Comparison of ENCODE assay signal across 10 cellular contexts in the genomic region with DNA sequence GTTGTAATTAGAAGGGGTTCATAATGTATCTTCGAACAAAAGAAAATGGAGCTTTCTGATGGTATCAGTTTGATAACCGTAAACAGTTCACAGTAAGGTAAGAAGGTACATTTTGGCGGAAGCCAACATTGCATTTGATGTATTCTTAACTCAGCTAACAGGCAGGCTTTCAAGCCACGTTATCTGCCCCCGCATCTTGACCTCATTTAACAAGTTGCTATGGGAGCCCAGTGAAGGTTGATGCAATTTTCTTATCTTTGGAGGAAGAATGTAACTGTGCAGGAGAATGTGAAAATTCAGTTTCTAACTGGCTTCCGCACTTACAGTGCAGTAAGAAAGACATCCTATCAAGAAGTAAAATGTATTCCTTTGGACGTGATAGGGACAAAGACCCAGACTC.
DNase-seq lines count a peak whose midpoint lies in the region; ATAC-seq and TF ChIP-seq lines count a peak whose summit lies in the region.
"Had no signal": no experiment of that assay in that cellular context is flagged by ENCODE, and none has a peak within 500 bp of the region (broad histone marks: within the 10 kb centered on the region; RNA-seq: fewer than 3 reads in every experiment).

No MANE protein-coding gene starts in this region.

- no peak for TF ChIP-seq POLR2A in gastroesophageal sphincter (IDR thresholded peaks at IDR 0.05)

- no peak for TF ChIP-seq CTCF in osteoblast (IDR thresholded peaks at IDR 0.05; ENCODE audit: extremely low read depth, low read depth, low read length)
- TF ChIP-seq CTCF in gastroesophageal sphincter (IDR thresholded peaks at IDR 0.05) = no peak

- no peak overlapping the region for H3K4me3 ChIP-seq in osteoblast (ENCODE audit: insufficient read depth, low read length)
- H3K4me3 ChIP-seq in gastroesophageal sphincter = no peak overlapping the region

- no peak for ATAC-seq in gastroesophageal sphincter

- H3K36me3 ChIP-seq in osteoblast (ENCODE audit: insufficient read depth, low read length) = peaks cover 64% of the 10 kb centered on the region
- peaks cover 0 to 45% of the 10 kb centered on the region in 2 donors for H3K36me3 ChIP-seq in gastroesophageal sphincter

- H3K9me3 ChIP-seq in osteoblast (ENCODE audit: low read depth, low read length) (no peaks in the 10 kb centered on the region), gastroesophageal sphincter (no peaks in the 10 kb centered on the region)

- H3K4me1 ChIP-seq in osteoblast (ENCODE audit: insufficient read depth, low read length) = peaks cover 56% of the 10 kb centered on the region
- H3K4me1 ChIP-seq in gastroesophageal sphincter = peaks cover 4 to 93% (median 32%) of the 10 kb centered on the region in 3 donors

- peaks cover 95% of the 10 kb centered on the region for H3K79me2 ChIP-seq in osteoblast (ENCODE audit: insufficient read depth, low read length)

- no peak for TF ChIP-seq EP300 in gastroesophageal sphincter (IDR thresholded peaks at IDR 0.05)

- DNase-seq in GF-D8 (lab: John Stamatoyannopoulos, UW) (peak; percentile 91), T-helper 9 cell (peak; percentile 64), amniotic epithelial cell (ENCODE audit: low read depth) (peak; percentile 98), osteoblast (ENCODE audit: insufficient read length, low spot score, missing footprints) (no peak), NCI-H510A treated with DMSO at 0.1 percent for 48 hours (lab: John Stamatoyannopoulos, UW) (no peak), NCI-H1930 (lab: John Stamatoyannopoulos, UW) (no peak), midbrain (lab: John Stamatoyannopoulos, UW) (no peak)
- DNase-seq: mammary epithelial cell, NCI-H2171 had no signal

- no peak overlapping the region for H3K4me2 ChIP-seq in osteoblast (ENCODE audit: insufficient read depth, low read length)

- no peak overlapping the region for H2AFZ ChIP-seq in osteoblast (ENCODE audit: low read length)

- H3K27me3 ChIP-seq in osteoblast (ENCODE audit: insufficient read depth, low read length) (no peaks in the 10 kb centered on the region), gastroesophageal sphincter (no peaks in the 10 kb centered on the region)

- H4K20me1 ChIP-seq in osteoblast (ENCODE audit: insufficient read depth, low read length) = peaks cover 8% of the 10 kb centered on the region

- WGBS in gastroesophageal sphincter (ENCODE audit: low coverage in 1 of 2), 2 donors = 75 to 83% methylated on average over 3 to 7 of the region's 7 CpGs

- H3K27ac ChIP-seq in osteoblast (ENCODE audit: low read depth, low read length) = peak overlapping the region; percentile 30
- no peak overlapping the region for H3K27ac ChIP-seq in gastroesophageal sphincter

Comparison
In these comparisons a context has a peak if more than half of its experiments do, and no peak if none do; other contexts are left out.
1. DNase-seq: peak in GF-D8 (single experiment), T-helper 9 cell (single experiment) and amniotic epithelial cell (single experiment); none in osteoblast (single experiment), NCI-H510A treated with DMSO at 0.1 percent for 48 hours (single experiment), NCI-H1930 (0 of 2) and midbrain (single experiment).